Comparison of ENCODE assay signal across 24 cellular contexts in genomic region chr18:78738076-78738690, GRCh38.
"Had no signal": no experiment of that assay in that cellular context is flagged by ENCODE, and none has a peak within 500 bp of the region (broad histone marks: within the 10 kb centered on the region; RNA-seq: fewer than 3 reads in every experiment).

No MANE protein-coding gene starts in this region.

- H3K36me3 ChIP-seq: left lung, neutrophil, ovary, prostate gland, stomach, suprapubic skin, tibial nerve, vagina had no signal

- ATAC-seq: left lung had no signal

- H3K4me3 ChIP-seq: left lung, lung, ovary, prostate gland, stomach, suprapubic skin, tibial nerve, vagina had no signal

- H3K9me3 ChIP-seq: left lung, neutrophil, ovary, prostate gland, stomach, suprapubic skin, vagina had no signal

- H3K27ac Mint-ChIP-seq: activated B cell treated with CpG ODN at 0.5 μM for 24 hours; activated CD4-positive, alpha-beta memory T cell treated with anti-CD3 and anti-CD28 coated beads, Interleukin-2, amount 10 ng/mL, durations not matched to agents 7 days and 5 days; activated naive CD4-positive, alpha-beta T cell treated with anti-CD3 and anti-CD28 coated beads, Interleukin-2, amount 10 ng/mL, durations not matched to agents 7 days and 5 days; activated T-cell treated with anti-CD3 and anti-CD28 coated beads, Interleukin-2, amount 50 U/mL, for 24 hours; activated T-helper 2 cell treated with anti-CD3 and anti-CD28 coated beads, Interferon-gamma antibody, Interleukin-2, Interleukin-4, amounts not matched to agents 10 μg/mL and 5 μg/mL and 100 μg/mL, durations not matched to agents 14 hours and 24 hours and 36 hours; mesothelial cell of epicardium had no signal

- H3K27ac ChIP-seq: left lung, neutrophil, ovary, prostate gland, stomach, suprapubic skin, tibial nerve, vagina had no signal

- H3K9me3 Mint-ChIP-seq: activated B cell treated with CpG ODN at 0.5 μM for 24 hours; activated T-cell treated with anti-CD3 and anti-CD28 coated beads, Interleukin-2, amount 50 U/mL, for 24 hours; mesothelial cell of epicardium had no signal

- H3K4me1 Mint-ChIP-seq: activated B cell treated with CpG ODN at 0.5 μM for 24 hours; activated CD4-positive, alpha-beta memory T cell treated with anti-CD3 and anti-CD28 coated beads, Interleukin-2, amount 10 ng/mL, durations not matched to agents 7 days and 5 days; activated naive CD4-positive, alpha-beta T cell treated with anti-CD3 and anti-CD28 coated beads, Interleukin-2, amount 10 ng/mL, durations not matched to agents 7 days and 5 days; mesothelial cell of epicardium; natural killer cell had no signal

- H3K4me3 Mint-ChIP-seq: activated B cell treated with CpG ODN at 0.5 μM for 24 hours; activated CD4-positive, alpha-beta memory T cell treated with anti-CD3 and anti-CD28 coated beads, Interleukin-2, amount 10 ng/mL, durations not matched to agents 7 days and 5 days; activated naive CD4-positive, alpha-beta T cell treated with anti-CD3 and anti-CD28 coated beads, Interleukin-2, amount 10 ng/mL, durations not matched to agents 7 days and 5 days; activated T-cell treated with anti-CD3 and anti-CD28 coated beads, Interleukin-2, amount 50 U/mL, for 24 hours; mesothelial cell of epicardium; natural killer cell had no signal

- H3K4me1 ChIP-seq: left lung, prostate gland, stomach, suprapubic skin, tibial nerve, vagina had no signal

- DNase-seq: activated B cell treated with CpG ODN at 0.5 μM for 24 hours; activated CD4-positive, alpha-beta memory T cell treated with anti-CD3 and anti-CD28 coated beads, Interleukin-2, amount 10 ng/mL, durations not matched to agents 7 days and 5 days; activated CD4-positive, alpha-beta T cell treated with anti-CD3 and anti-CD28 coated beads for 4 hours; activated naive CD4-positive, alpha-beta T cell treated with anti-CD3 and anti-CD28 coated beads, Interleukin-2, amount 10 ng/mL, durations not matched to agents 7 days and 5 days; activated T-cell treated with anti-CD3 and anti-CD28 coated beads, Interleukin-2, amount 50 U/mL, for 24 hours; amygdala; dermis blood vessel endothelial cell; effector CD8-positive, alpha-beta T cell; foreskin melanocyte; left lung; natural killer cell; ovary; stimulated activated CD4-positive, alpha-beta T cell treated with anti-CD3 and anti-CD28 coated beads, Interleukin-4, amount 100 ng/mL, for 24 hours; T-helper 1 cell had no signal

- FAIRE-seq: TTC549 had no signal

- H3K27me3 ChIP-seq: neutrophil, ovary, tibial nerve, vagina had no signal

- H3K27me3 Mint-ChIP-seq: activated B cell treated with CpG ODN at 0.5 μM for 24 hours; activated CD4-positive, alpha-beta memory T cell treated with anti-CD3 and anti-CD28 coated beads, Interleukin-2, amount 10 ng/mL, durations not matched to agents 7 days and 5 days; activated naive CD4-positive, alpha-beta T cell treated with anti-CD3 and anti-CD28 coated beads, Interleukin-2, amount 10 ng/mL, durations not matched to agents 7 days and 5 days had no signal
